Comparison of ENCODE assay signal across 1 cellular context in the genomic region with DNA sequence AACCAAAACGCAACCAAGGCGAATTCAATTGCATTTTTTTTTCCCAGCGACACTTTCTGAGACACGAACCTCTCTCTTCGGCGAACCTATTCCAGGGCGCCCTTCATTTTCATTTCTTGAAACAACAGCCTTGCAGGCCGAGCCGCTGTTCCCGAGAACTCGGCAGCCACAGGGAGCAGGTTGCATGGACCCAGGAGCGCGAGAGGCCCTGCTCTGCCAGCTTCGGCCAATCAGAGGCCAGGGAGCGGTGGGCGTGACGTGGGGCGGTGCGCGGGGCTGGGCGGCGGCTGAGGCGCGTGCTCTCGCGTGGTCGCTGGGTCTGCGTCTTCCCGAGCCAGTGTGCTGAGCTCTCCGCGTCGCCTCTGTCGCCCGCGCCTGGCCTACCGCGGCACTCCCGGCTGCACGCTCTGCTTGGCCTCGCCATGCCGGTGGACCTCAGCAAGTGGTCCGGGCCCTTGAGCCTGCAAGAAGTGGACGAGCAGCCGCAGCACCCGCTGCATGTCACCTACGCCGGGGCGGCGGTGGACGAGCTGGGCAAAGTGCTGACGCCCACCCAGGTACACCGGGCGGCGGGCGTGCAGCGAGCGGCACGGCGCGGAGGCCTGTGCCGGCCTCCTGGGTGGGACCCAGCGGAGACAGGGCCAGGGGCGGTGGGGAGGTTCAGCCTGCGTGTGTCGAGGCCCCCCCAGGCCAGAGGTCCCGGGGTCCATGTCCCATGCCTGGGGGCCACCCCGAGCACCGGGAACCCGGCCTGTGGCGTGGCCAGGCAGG.
TF ChIP-seq lines count a peak whose summit lies in the region.

A gene (plus strand): TSS at position 337 of the 771 bp plus-strand sequence. CDS start 86 bp downstream, at position 423.

TF ChIP-seq in GM12878, 131 proteins besides CTCF, POLR2A, EP300 and RAD21 (continued from another document):
- TF ChIP-seq ASH2L (IDR thresholded peaks at IDR 0.05; ENCODE audit: borderline replicate concordance, low read depth): no peak
- TF ChIP-seq ZNF217 (IDR thresholded peaks at IDR 0.05): no peak
- TF ChIP-seq JUNB (IDR thresholded peaks at IDR 0.05): no peak
- TF ChIP-seq, protein P1, sequence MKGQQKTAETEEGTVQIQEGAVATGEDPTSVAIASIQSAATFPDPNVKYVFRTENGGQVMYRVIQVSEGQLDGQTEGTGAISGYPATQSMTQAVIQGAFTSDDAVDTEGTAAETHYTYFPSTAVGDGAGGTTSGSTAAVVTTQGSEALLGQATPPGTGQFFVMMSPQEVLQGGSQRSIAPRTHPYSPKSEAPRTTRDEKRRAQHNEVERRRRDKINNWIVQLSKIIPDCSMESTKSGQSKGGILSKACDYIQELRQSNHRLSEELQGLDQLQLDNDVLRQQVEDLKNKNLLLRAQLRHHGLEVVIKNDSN (IDR thresholded peaks at IDR 0.05; ENCODE audit: borderline replicate concordance, extremely low read length, insufficient read depth, low read depth, low read length): no peak
- TF ChIP-seq EGR1 (IDR thresholded peaks at IDR 0.05; ENCODE audit: borderline replicate concordance in 1 of 2, low read depth in 2 of 2, low read length in 2 of 2): no peak
- no peak for TF ChIP-seq TCF7 (IDR thresholded peaks at IDR 0.05; ENCODE audit: borderline replicate concordance)
- peak; percentile 52; the same call in 1 of the 2 replicates for TF ChIP-seq NBN (IDR thresholded peaks at IDR 0.05)
- TF ChIP-seq, protein P2, sequence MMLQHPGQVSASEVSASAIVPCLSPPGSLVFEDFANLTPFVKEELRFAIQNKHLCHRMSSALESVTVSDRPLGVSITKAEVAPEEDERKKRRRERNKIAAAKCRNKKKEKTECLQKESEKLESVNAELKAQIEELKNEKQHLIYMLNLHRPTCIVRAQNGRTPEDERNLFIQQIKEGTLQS (IDR thresholded peaks at IDR 0.05; ENCODE audit: borderline replicate concordance, extremely low read depth, low read depth, low read length): no peak
- TF ChIP-seq SP1 (IDR thresholded peaks at IDR 0.05; ENCODE audit: low read depth, low read length): peak; percentile 90
- TF ChIP-seq, protein P3, sequence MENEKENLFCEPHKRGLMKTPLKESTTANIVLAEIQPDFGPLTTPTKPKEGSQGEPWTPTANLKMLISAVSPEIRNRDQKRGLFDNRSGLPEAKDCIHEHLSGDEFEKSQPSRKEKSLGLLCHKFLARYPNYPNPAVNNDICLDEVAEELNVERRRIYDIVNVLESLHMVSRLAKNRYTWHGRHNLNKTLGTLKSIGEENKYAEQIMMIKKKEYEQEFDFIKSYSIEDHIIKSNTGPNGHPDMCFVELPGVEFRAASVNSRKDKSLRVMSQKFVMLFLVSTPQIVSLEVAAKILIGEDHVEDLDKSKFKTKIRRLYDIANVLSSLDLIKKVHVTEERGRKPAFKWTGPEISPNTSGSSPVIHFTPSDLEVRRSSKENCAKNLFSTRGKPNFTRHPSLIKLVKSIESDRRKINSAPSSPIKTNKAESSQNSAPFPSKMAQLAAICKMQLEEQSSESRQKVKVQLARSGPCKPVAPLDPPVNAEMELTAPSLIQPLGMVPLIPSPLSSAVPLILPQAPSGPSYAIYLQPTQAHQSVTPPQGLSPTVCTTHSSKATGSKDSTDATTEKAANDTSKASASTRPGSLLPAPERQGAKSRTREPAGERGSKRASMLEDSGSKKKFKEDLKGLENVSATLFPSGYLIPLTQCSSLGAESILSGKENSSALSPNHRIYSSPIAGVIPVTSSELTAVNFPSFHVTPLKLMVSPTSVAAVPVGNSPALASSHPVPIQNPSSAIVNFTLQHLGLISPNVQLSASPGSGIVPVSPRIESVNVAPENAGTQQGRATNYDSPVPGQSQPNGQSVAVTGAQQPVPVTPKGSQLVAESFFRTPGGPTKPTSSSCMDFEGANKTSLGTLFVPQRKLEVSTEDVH (IDR thresholded peaks at IDR 0.05; ENCODE audit: low read depth, partially characterized antibody): no peak
- TF ChIP-seq NRF1 (conservative IDR thresholded peaks at IDR 0.05; ENCODE audit: low read depth, low read length): peak; percentile 31
- no peak for TF ChIP-seq SUPT20H (IDR thresholded peaks at IDR 0.05; ENCODE audit: borderline replicate concordance, control insufficient read depth, low read depth, low read length)
- TF ChIP-seq CBX3 (IDR thresholded peaks at IDR 0.05; ENCODE audit: borderline replicate concordance, low read depth): no peak
- TF ChIP-seq EZH2 (IDR thresholded peaks at IDR 0.05; ENCODE audit: borderline replicate concordance, control insufficient read depth, low read depth, low read length): no peak
TF ChIP-seq in GM12878: peak in this region for 37.
